ENCODE assay signal across 1 cellular context in the genomic region with DNA sequence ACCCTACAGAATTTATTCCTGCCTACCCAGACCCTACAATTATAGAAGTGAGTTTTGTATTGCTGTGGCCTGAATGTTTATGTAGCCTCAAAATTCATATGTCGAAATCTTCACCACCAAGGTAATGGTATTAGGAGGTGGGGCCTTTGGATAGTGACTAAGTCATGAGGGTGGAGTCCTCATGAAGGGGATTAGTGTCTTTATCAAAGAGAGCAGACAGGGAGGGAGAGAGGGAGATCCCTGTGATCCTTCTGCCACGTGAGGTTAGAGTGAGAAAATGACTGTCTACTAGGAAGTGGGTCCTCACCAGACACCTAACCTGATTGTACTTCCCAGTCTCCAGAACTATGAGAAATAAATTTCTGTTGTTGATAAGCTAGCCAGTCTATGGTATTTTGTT.
TF ChIP-seq lines count a peak whose summit lies in the region.

No MANE protein-coding gene starts in this region.

TF ChIP-seq in K562, 482 proteins besides CTCF, POLR2A, EP300 and RAD21 (continued from another document and continues in another):
- TF ChIP-seq OTX1 (CRISPR knock-in tag; IDR thresholded peaks at IDR 0.05) (no peak), HNRNPK (IDR thresholded peaks at IDR 0.05; ENCODE audit: low read depth, low read length, poor library complexity, severe bottlenecking) (no peak), CBX8 (IDR thresholded peaks at IDR 0.05; ENCODE audit: borderline replicate concordance, extremely low read depth, low read depth, low read length, poor library complexity, severe bottlenecking) (no peak), E2F3 (CRISPR knock-in tag; IDR thresholded peaks at IDR 0.05) (no peak), PPARD (CRISPR knock-in tag; IDR thresholded peaks at IDR 0.05) (no peak), KDM4B (IDR thresholded peaks at IDR 0.05; ENCODE audit: borderline replicate concordance in 2 of 2, low read depth in 1 of 2) (no peak), GATAD2A (IDR thresholded peaks at IDR 0.05) (no peak), ZNF436 (CRISPR knock-in tag; IDR thresholded peaks at IDR 0.05) (no peak), ZNF717 (CRISPR knock-in tag; IDR thresholded peaks at IDR 0.05) (no peak), STAG1 (CRISPR knock-in tag; IDR thresholded peaks at IDR 0.05; ENCODE audit: borderline replicate concordance) (no peak), HIVEP1 (CRISPR knock-in tag; IDR thresholded peaks at IDR 0.05) (no peak), ZNF212 (CRISPR knock-in tag; IDR thresholded peaks at IDR 0.05) (no peak), ZNF140 (CRISPR knock-in tag; IDR thresholded peaks at IDR 0.05) (no peak), CBFB (CRISPR knock-in tag; IDR thresholded peaks at IDR 0.05) (no peak), CBX2 (IDR thresholded peaks at IDR 0.05; ENCODE audit: insufficient read depth, low read length, poor library complexity, severe bottlenecking) (no peak), ARHGAP35 (IDR thresholded peaks at IDR 0.05; ENCODE audit: partially characterized antibody) (no peak), MBD2 (IDR thresholded peaks at IDR 0.05; ENCODE audit: borderline replicate concordance, low read depth) (no peak), KLF16 (IDR thresholded peaks at IDR 0.05) (0 out of 2 replicates have a peak, but pooled peaks have one; percentile 15), XRCC5 (IDR thresholded peaks at IDR 0.05; ENCODE audit: low read depth, low read length) (no peak), ARNT (IDR thresholded peaks at IDR 0.05) (peak in 1 of 2 experiments; percentile 43; a peak in 1 of 4 replicates), NCOA4 (IDR thresholded peaks at IDR 0.05; ENCODE audit: partially characterized antibody) (no peak), TGIF2 (CRISPR knock-in tag; IDR thresholded peaks at IDR 0.05) (no peak), ZFPM2 (CRISPR knock-in tag; IDR thresholded peaks at IDR 0.05) (no peak), PHTF2 (CRISPR knock-in tag; IDR thresholded peaks at IDR 0.05) (no peak), HNRNPL (IDR thresholded peaks at IDR 0.05; ENCODE audit: low read depth, low read length) (no peak), ZNF224 (CRISPR knock-in tag; IDR thresholded peaks at IDR 0.05) (no peak), YBX1 (IDR thresholded peaks at IDR 0.05) (no peak), HLTF (IDR thresholded peaks at IDR 0.05) (no peak), NUFIP1 (IDR thresholded peaks at IDR 0.05; ENCODE audit: partially characterized antibody) (no peak), HEY1 (CRISPR knock-in tag; IDR thresholded peaks at IDR 0.05; ENCODE audit: borderline replicate concordance) (no peak), ZFX (CRISPR knock-in tag; IDR thresholded peaks at IDR 0.05) (no peak), JUNB (CRISPR knock-in tag; conservative IDR thresholded peaks at IDR 0.05) (no peak), ADNP (tag; IDR thresholded peaks at IDR 0.05) (no peak), GATA2 (CRISPR knock-in tag; IDR thresholded peaks at IDR 0.05) (0 out of 2 replicates have a peak, but pooled peaks have one; percentile 20), NR4A1 (CRISPR knock-in tag; IDR thresholded peaks at IDR 0.05) (no peak), NR4A1 (tag; IDR thresholded peaks at IDR 0.05) (no peak), SREBF2 (CRISPR knock-in tag; IDR thresholded peaks at IDR 0.05) (no peak), MTA3 (IDR thresholded peaks at IDR 0.05; ENCODE audit: borderline replicate concordance) (no peak), NFRKB (IDR thresholded peaks at IDR 0.05; ENCODE audit: low read depth) (no peak), GTF2A2 (tag; IDR thresholded peaks at IDR 0.05) (no peak), CCNT2 (IDR thresholded peaks at IDR 0.05; ENCODE audit: borderline replicate concordance, extremely low read depth, insufficient read length, low read depth, low read length) (no peak)
- TF ChIP-seq, protein P1, sequence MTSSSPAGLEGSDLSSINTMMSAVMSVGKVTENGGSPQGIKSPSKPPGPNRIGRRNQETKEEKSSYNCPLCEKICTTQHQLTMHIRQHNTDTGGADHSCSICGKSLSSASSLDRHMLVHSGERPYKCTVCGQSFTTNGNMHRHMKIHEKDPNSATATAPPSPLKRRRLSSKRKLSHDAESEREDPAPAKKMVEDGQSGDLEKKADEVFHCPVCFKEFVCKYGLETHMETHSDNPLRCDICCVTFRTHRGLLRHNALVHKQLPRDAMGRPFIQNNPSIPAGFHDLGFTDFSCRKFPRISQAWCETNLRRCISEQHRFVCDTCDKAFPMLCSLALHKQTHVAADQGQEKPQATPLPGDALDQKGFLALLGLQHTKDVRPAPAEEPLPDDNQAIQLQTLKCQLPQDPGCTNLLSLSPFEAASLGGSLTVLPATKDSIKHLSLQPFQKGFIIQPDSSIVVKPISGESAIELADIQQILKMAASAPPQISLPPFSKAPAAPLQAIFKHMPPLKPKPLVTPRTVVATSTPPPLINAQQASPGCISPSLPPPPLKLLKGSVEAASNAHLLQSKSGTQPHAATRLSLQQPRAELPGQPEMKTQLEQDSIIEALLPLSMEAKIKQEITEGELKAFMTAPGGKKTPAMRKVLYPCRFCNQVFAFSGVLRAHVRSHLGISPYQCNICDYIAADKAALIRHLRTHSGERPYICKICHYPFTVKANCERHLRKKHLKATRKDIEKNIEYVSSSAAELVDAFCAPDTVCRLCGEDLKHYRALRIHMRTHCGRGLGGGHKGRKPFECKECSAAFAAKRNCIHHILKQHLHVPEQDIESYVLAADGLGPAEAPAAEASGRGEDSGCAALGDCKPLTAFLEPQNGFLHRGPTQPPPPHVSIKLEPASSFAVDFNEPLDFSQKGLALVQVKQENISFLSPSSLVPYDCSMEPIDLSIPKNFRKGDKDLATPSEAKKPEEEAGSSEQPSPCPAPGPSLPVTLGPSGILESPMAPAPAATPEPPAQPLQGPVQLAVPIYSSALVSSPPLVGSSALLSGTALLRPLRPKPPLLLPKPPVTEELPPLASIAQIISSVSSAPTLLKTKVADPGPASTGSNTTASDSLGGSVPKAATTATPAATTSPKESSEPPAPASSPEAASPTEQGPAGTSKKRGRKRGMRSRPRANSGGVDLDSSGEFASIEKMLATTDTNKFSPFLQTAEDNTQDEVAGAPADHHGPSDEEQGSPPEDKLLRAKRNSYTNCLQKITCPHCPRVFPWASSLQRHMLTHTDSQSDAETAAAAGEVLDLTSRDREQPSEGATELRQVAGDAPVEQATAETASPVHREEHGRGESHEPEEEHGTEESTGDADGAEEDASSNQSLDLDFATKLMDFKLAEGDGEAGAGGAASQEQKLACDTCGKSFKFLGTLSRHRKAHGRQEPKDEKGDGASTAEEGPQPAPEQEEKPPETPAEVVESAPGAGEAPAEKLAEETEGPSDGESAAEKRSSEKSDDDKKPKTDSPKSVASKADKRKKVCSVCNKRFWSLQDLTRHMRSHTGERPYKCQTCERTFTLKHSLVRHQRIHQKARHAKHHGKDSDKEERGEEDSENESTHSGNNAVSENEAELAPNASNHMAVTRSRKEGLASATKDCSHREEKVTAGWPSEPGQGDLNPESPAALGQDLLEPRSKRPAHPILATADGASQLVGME (CRISPR knock-in tag; IDR thresholded peaks at IDR 0.05), result no peak
- TF ChIP-seq, protein P2, sequence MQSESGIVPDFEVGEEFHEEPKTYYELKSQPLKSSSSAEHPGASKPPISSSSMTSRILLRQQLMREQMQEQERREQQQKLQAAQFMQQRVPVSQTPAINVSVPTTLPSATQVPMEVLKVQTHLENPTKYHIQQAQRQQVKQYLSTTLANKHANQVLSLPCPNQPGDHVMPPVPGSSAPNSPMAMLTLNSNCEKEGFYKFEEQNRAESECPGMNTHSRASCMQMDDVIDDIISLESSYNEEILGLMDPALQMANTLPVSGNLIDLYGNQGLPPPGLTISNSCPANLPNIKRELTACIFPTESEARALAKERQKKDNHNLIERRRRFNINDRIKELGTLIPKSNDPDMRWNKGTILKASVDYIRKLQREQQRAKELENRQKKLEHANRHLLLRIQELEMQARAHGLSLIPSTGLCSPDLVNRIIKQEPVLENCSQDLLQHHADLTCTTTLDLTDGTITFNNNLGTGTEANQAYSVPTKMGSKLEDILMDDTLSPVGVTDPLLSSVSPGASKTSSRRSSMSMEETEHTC (IDR thresholded peaks at IDR 0.05), result peak; percentile 44; the same call in 1 of the 2 replicates
- TF ChIP-seq, protein P3, sequence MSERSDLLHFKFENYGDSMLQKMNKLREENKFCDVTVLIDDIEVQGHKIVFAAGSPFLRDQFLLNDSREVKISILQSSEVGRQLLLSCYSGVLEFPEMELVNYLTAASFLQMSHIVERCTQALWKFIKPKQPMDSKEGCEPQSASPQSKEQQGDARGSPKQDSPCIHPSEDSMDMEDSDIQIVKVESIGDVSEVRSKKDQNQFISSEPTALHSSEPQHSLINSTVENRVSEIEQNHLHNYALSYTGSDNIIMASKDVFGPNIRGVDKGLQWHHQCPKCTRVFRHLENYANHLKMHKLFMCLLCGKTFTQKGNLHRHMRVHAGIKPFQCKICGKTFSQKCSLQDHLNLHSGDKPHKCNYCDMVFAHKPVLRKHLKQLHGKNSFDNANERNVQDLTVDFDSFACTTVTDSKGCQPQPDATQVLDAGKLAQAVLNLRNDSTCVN (CRISPR knock-in tag; IDR thresholded peaks at IDR 0.05), result no peak
- TF ChIP-seq, protein P4, sequence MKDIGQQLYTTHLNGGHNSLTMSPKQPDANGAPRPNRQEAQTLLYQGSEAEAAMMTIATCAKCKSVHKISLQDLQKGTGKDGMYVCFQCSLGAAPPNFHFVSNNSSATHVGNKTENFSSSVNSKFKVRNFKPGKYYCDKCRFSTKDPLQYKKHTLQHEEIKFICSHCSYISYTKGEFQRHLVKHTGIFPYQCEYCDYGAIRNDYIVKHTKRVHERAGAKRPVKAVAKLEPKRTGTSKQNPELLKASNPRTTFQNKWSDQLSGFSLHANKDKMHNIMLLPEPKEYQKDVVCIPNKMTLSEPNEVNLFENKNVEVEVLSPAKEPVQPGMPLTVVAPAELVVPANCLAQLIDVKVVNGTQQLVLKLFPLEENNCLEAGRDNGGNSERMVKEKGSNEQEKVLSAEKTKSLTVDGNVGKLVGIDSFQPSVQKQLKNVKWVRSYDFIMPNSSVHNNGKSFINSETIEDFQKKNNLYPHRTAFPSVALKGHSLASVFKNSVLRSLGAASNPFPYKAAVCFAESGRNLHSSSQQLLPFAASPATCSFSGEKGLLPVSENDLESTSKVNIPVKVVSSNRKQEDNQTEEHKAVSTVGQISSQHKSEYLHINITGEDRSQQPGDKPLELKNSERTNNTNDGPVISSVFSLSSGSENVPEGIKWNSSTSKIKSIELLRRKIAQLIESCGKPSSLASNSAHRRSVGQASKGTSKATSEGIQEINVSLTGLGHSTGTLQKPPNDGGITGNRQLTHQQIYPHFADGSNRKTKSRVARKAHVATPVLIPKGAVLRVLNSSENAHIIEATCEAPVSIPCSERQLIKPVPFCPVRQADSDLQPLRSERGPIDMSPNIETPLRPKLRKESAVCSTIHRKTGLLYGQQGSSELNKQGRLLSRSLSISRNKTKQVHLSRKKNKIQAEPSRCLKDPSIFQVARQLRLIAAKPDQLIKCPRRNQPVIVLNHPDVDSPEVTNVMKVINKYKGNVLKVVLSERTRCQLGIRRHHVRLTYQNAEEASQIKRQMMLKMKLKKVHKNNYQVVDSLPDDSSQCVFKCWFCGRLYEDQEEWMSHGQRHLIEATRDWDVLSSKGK (CRISPR knock-in tag; IDR thresholded peaks at IDR 0.05), result no peak
- TF ChIP-seq, protein P5, sequence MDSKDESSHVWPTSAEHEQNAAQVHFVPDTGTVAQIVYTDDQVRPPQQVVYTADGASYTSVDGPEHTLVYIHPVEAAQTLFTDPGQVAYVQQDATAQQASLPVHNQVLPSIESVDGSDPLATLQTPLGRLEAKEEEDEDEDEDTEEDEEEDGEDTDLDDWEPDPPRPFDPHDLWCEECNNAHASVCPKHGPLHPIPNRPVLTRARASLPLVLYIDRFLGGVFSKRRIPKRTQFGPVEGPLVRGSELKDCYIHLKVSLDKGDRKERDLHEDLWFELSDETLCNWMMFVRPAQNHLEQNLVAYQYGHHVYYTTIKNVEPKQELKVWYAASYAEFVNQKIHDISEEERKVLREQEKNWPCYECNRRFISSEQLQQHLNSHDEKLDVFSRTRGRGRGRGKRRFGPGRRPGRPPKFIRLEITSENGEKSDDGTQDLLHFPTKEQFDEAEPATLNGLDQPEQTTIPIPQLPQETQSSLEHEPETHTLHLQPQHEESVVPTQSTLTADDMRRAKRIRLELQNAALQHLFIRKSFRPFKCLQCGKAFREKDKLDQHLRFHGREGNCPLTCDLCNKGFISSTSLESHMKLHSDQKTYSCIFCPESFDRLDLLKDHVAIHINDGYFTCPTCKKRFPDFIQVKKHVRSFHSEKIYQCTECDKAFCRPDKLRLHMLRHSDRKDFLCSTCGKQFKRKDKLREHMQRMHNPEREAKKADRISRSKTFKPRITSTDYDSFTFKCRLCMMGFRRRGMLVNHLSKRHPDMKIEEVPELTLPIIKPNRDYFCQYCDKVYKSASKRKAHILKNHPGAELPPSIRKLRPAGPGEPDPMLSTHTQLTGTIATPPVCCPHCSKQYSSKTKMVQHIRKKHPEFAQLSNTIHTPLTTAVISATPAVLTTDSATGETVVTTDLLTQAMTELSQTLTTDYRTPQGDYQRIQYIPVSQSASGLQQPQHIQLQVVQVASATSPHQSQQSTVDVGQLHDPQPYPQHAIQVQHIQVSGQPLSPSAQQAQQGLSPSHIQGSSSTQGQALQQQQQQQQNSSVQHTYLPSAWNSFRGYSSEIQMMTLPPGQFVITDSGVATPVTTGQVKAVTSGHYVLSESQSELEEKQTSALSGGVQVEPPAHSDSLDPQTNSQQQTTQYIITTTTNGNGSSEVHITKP (IDR thresholded peaks at IDR 0.05; ENCODE audit: partially characterized antibody), result no peak
- TF ChIP-seq, protein P6, sequence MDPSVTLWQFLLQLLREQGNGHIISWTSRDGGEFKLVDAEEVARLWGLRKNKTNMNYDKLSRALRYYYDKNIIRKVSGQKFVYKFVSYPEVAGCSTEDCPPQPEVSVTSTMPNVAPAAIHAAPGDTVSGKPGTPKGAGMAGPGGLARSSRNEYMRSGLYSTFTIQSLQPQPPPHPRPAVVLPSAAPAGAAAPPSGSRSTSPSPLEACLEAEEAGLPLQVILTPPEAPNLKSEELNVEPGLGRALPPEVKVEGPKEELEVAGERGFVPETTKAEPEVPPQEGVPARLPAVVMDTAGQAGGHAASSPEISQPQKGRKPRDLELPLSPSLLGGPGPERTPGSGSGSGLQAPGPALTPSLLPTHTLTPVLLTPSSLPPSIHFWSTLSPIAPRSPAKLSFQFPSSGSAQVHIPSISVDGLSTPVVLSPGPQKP (CRISPR knock-in tag; IDR thresholded peaks at IDR 0.05), result no peak
- TF ChIP-seq, protein P7, sequence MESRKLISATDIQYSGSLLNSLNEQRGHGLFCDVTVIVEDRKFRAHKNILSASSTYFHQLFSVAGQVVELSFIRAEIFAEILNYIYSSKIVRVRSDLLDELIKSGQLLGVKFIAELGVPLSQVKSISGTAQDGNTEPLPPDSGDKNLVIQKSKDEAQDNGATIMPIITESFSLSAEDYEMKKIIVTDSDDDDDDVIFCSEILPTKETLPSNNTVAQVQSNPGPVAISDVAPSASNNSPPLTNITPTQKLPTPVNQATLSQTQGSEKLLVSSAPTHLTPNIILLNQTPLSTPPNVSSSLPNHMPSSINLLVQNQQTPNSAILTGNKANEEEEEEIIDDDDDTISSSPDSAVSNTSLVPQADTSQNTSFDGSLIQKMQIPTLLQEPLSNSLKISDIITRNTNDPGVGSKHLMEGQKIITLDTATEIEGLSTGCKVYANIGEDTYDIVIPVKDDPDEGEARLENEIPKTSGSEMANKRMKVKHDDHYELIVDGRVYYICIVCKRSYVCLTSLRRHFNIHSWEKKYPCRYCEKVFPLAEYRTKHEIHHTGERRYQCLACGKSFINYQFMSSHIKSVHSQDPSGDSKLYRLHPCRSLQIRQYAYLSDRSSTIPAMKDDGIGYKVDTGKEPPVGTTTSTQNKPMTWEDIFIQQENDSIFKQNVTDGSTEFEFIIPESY (CRISPR knock-in tag; IDR thresholded peaks at IDR 0.05), result no peak
- TF ChIP-seq, protein P8, sequence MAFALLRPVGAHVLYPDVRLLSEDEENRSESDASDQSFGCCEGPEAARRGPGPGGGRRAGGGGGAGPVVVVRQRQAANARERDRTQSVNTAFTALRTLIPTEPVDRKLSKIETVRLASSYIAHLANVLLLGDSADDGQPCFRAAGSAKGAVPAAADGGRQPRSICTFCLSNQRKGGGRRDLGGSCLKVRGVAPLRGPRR (CRISPR knock-in tag; IDR thresholded peaks at IDR 0.05), result no peak
